Comparison of ENCODE assay signal across 1 cellular context in the genomic region with DNA sequence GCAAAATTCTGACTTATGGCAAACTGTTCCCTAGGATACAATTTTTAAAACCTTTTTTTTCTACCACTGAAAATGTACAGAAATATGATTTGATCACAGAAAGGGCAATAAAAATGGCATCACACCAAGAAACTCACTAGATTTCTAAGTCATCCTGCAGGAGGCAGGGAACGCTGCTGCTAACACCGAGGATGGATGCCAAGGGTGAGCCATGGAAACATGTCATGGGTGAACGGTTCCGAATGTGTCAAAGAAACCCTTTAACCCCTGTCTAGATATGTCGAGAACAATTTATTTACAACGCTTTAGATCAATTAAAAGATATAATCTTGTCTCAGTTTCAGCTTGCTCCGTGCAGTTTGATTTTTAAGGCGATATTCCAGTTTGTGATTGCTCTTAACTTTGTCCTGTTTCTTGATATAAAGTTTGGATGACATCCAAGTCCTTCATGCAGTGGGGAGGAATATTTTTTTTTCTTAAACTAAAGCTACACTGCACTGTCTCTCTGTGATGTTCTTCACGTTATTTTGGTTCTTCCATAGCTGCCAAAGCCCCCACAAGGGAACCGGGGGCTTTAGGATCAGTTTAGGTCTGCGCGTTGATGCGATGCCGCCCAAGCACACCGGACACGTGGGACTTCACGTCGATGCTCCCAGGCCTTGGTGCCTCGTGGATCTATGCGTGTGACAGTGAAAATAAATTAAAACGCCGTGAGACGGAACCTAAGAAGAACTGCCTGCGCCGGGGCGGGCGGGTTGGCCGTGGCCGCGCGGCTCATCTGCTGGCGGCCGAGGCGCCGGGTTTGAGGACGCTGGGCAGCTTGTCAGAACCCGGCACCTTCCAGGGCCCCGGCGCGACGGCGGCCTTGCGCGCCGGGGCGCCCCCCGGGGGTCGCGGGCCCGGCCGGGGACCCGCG.
TF ChIP-seq lines count a peak whose summit lies in the region.

No MANE protein-coding gene starts in this region.

TF ChIP-seq in K562, 482 proteins besides CTCF, POLR2A, EP300 and RAD21 (continued from another document and continues in another):
- peak; percentile 98 for TF ChIP-seq MGA (IDR thresholded peaks at IDR 0.05)
- TF ChIP-seq MTA3 (IDR thresholded peaks at IDR 0.05; ENCODE audit: borderline replicate concordance): 0 out of 2 replicates have a peak, but pooled peaks have one; percentile 17
- peak; percentile 60; the same call in 1 of the 2 replicates for TF ChIP-seq ZBTB7A (IDR thresholded peaks at IDR 0.05; ENCODE audit: borderline replicate concordance, control insufficient read depth, low read depth, low read length)
- TF ChIP-seq NR1H2 (CRISPR knock-in tag; IDR thresholded peaks at IDR 0.05): 0 out of 2 replicates have a peak, but pooled peaks have one; percentile 41
- 0 out of 2 replicates have a peak, but pooled peaks have one; percentile 43 for TF ChIP-seq ZNF232 (CRISPR knock-in tag; IDR thresholded peaks at IDR 0.05)
- TF ChIP-seq UBTF (IDR thresholded peaks at IDR 0.05; ENCODE audit: borderline replicate concordance in 1 of 2, low read depth in 2 of 2, low read length in 2 of 2): 0 out of 4 replicates have a peak, but pooled peaks of 1 of the 2 experiments have one; percentile 60
- no peak for TF ChIP-seq ZNF143 (CRISPR knock-in tag; IDR thresholded peaks at IDR 0.05)
- TF ChIP-seq CSDE1 (IDR thresholded peaks at IDR 0.05): no peak
- TF ChIP-seq ZBTB17 (CRISPR knock-in tag; IDR thresholded peaks at IDR 0.05): no peak
- 0 out of 2 replicates have a peak, but pooled peaks have one; percentile 16 for TF ChIP-seq JUNB (CRISPR knock-in tag; conservative IDR thresholded peaks at IDR 0.05)
- TF ChIP-seq NFIC (IDR thresholded peaks at IDR 0.05): peak; percentile 85
- TF ChIP-seq CEBPB (tag; IDR thresholded peaks at IDR 0.05): no peak
- TF ChIP-seq ZNF431 (CRISPR knock-in tag; IDR thresholded peaks at IDR 0.05): peak; percentile 63; the same call in 1 of the 2 replicates
- no peak for TF ChIP-seq PHF20 (IDR thresholded peaks at IDR 0.05; ENCODE audit: partially characterized antibody)
- no peak for TF ChIP-seq CTBP1 (IDR thresholded peaks at IDR 0.05; ENCODE audit: borderline replicate concordance)
- peak; percentile 83 for TF ChIP-seq ZNF592 (IDR thresholded peaks at IDR 0.05)
- TF ChIP-seq CXXC5 (CRISPR knock-in tag; IDR thresholded peaks at IDR 0.05): peak; percentile 59
- TF ChIP-seq, protein P1, sequence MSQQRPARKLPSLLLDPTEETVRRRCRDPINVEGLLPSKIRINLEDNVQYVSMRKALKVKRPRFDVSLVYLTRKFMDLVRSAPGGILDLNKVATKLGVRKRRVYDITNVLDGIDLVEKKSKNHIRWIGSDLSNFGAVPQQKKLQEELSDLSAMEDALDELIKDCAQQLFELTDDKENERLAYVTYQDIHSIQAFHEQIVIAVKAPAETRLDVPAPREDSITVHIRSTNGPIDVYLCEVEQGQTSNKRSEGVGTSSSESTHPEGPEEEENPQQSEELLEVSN (IDR thresholded peaks at IDR 0.05; ENCODE audit: borderline replicate concordance in 1 of 2, extremely low read depth in 1 of 2, insufficient read depth in 1 of 2, insufficient read length in 1 of 2, low read depth in 1 of 2, low read length in 1 of 2, poor library complexity in 1 of 2, severe bottlenecking in 1 of 2): peak; percentile 84 to 95
- TF ChIP-seq NUFIP1 (IDR thresholded peaks at IDR 0.05; ENCODE audit: partially characterized antibody): peak; percentile 63
- 0 out of 2 replicates have a peak, but pooled peaks have one; percentile 49 for TF ChIP-seq HDAC8 (tag; IDR thresholded peaks at IDR 0.05)
- peak; percentile 25 for TF ChIP-seq SMAD4 (CRISPR knock-in tag; conservative IDR thresholded peaks at IDR 0.05)
- TF ChIP-seq NRF1 (conservative IDR thresholded peaks at IDR 0.05 in 1 of 2, IDR thresholded peaks at IDR 0.05 in 1 of 2): peak; percentile 42 to 51
- TF ChIP-seq ATF1 (CRISPR knock-in tag; IDR thresholded peaks at IDR 0.05): no peak
- peak; percentile 11; the same call in 1 of the 2 replicates for TF ChIP-seq ATF1 (tag; IDR thresholded peaks at IDR 0.05)
- TF ChIP-seq RBBP5 (IDR thresholded peaks at IDR 0.05; ENCODE audit: borderline replicate concordance, insufficient read depth, low read length, poor library complexity, severe bottlenecking): peak; percentile 44
- peak; percentile 77 for TF ChIP-seq NCOA6 (IDR thresholded peaks at IDR 0.05)
- TF ChIP-seq, protein P2, sequence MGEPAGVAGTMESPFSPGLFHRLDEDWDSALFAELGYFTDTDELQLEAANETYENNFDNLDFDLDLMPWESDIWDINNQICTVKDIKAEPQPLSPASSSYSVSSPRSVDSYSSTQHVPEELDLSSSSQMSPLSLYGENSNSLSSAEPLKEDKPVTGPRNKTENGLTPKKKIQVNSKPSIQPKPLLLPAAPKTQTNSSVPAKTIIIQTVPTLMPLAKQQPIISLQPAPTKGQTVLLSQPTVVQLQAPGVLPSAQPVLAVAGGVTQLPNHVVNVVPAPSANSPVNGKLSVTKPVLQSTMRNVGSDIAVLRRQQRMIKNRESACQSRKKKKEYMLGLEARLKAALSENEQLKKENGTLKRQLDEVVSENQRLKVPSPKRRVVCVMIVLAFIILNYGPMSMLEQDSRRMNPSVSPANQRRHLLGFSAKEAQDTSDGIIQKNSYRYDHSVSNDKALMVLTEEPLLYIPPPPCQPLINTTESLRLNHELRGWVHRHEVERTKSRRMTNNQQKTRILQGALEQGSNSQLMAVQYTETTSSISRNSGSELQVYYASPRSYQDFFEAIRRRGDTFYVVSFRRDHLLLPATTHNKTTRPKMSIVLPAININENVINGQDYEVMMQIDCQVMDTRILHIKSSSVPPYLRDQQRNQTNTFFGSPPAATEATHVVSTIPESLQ (CRISPR knock-in tag; IDR thresholded peaks at IDR 0.05): 0 out of 2 replicates have a peak, but pooled peaks have one; percentile 73
